ENCODE assay signal across 9 cellular contexts in genomic region chr2:127226520-127227263, GRCh38. TPM values are rescaled to one million over a fixed set of nuclear protein-coding genes. Genes with fewer than 3 reads are reported as not detected.
DNase-seq lines count a peak whose midpoint lies in the region; ATAC-seq and TF ChIP-seq lines count a peak whose summit lies in the region.
"Had no signal": no experiment of that assay in that cellular context is flagged by ENCODE, and none has a peak within 500 bp of the region (broad histone marks: within the 10 kb centered on the region; RNA-seq: fewer than 3 reads in every experiment).

No MANE protein-coding gene starts in this region.

- peaks cover 12% of the 10 kb centered on the region for H3K27me3 Mint-ChIP-seq in HFFc6 (ENCODE audit: insufficient read depth)
- H3K27me3 Mint-ChIP-seq in MCF 10A (ENCODE audit: insufficient read depth, unreplicated experiment) = no peaks in the 10 kb centered on the region

- no peak for TF ChIP-seq CTCF in GM13976 (IDR thresholded peaks at IDR 0.05; ENCODE audit: borderline replicate concordance, control extremely low read depth, extremely low read depth, insufficient read depth, missing control alignments)
- no peak for TF ChIP-seq CTCF in HFFc6 (IDR thresholded peaks at IDR 0.05)
- TF ChIP-seq CTCF in MCF 10A (IDR thresholded peaks at IDR 0.05; ENCODE audit: unreplicated experiment) = no peak
- no peak for TF ChIP-seq CTCF in parathyroid adenoma (IDR thresholded peaks at IDR 0.05)
- no peak for TF ChIP-seq CTCF in right atrium auricular region (IDR thresholded peaks at IDR 0.05)

- H3K9me3 ChIP-seq in parathyroid adenoma (ENCODE audit: control insufficient read depth, low read length) = no peaks in the 10 kb centered on the region
- peaks cover 0 to 12% of the 10 kb centered on the region in 2 donors for H3K9me3 ChIP-seq in right atrium auricular region

- H3K4me2 ChIP-seq in parathyroid adenoma (ENCODE audit: low read length) = peak overlapping the region; percentile 56

- H3K36me3 ChIP-seq in parathyroid adenoma (ENCODE audit: control insufficient read depth, insufficient read depth, low read length) (no peaks in the 10 kb centered on the region), right atrium auricular region (no peaks in the 10 kb centered on the region)

- H3K4me3 ChIP-seq in parathyroid adenoma (ENCODE audit: low read depth, low read length) = peak overlapping the region; percentile 3
- no peak overlapping the region for H3K4me3 ChIP-seq in right atrium auricular region

- intact Hi-C loops in MCF 10A (cut with micrococcal nuclease) = no loop called here

- in situ Hi-C loops in GM13976 (cut with MboI; ENCODE audit: low sequenced_read_pairs, unreplicated experiment) = no loop called here

- H2AFZ ChIP-seq in parathyroid adenoma = no peak overlapping the region

- H3K27ac Mint-ChIP-seq in HFFc6 = peak overlapping the region; percentile 71
- H3K27ac Mint-ChIP-seq in MCF 10A (ENCODE audit: low read depth, unreplicated experiment) = no peak overlapping the region

- no TSS peak for BruUV-seq in MCF 10A (replicated peaks; lab: Mats Ljungman, UMichigan)

- peaks cover 10% of the 10 kb centered on the region for H3K4me1 ChIP-seq in parathyroid adenoma
- no peaks in the 10 kb centered on the region for H3K4me1 ChIP-seq in right atrium auricular region

- DNase-seq in GM13976 (ENCODE audit: low spot score) (peak; percentile 74), HFFc6 (peak; percentile 93), NCI-H2107 (lab: John Stamatoyannopoulos, UW) (peak; percentile 29), MCF 10A (ENCODE audit: unreplicated experiment) (peak; percentile 90), right atrium auricular region (ENCODE audit: low spot score) (no peak), NCI-H1436 (lab: John Stamatoyannopoulos, UW) (no peak)

- no peaks in the 10 kb centered on the region for H3K79me2 ChIP-seq in parathyroid adenoma

- H3K9ac ChIP-seq in parathyroid adenoma = no peak overlapping the region

- H3K27me3 ChIP-seq in parathyroid adenoma (ENCODE audit: control insufficient read depth, insufficient read depth, low read length) (no peaks in the 10 kb centered on the region), right atrium auricular region (no peaks in the 10 kb centered on the region)

- ATAC-seq in GM19397 (IDR thresholded peaks at IDR 0.05; ENCODE audit: unreplicated experiment) = no peak

- H3K4me1 Mint-ChIP-seq in HFFc6 (ENCODE audit: low read depth) = peaks cover 34% of the 10 kb centered on the region
- H3K4me1 Mint-ChIP-seq in MCF 10A (ENCODE audit: insufficient read depth, unreplicated experiment) = peaks cover 6% of the 10 kb centered on the region

- no peak overlapping the region for H3K27ac ChIP-seq in parathyroid adenoma
- no peak overlapping the region for H3K27ac ChIP-seq in right atrium auricular region

- CTCF ChIA-PET in MCF 10A (lab: Yijun Ruan, JAX) = no interaction called here

- H3K36me3 Mint-ChIP-seq in HFFc6 (ENCODE audit: low read depth) (no peaks in the 10 kb centered on the region), MCF 10A (ENCODE audit: insufficient read depth, unreplicated experiment) (no peaks in the 10 kb centered on the region)

- POLR2A ChIA-PET in MCF 10A (lab: Yijun Ruan, JAX) = no interaction called here

- peak overlapping the region; percentile 80 for H3K4me3 Mint-ChIP-seq in HFFc6
- no peak overlapping the region for H3K4me3 Mint-ChIP-seq in MCF 10A (ENCODE audit: unreplicated experiment)

- H3K9me3 Mint-ChIP-seq in HFFc6 (no peaks in the 10 kb centered on the region), MCF 10A (ENCODE audit: unreplicated experiment) (no peaks in the 10 kb centered on the region)

RNA-seq across cellular contexts. Expression of gene CYP27C1, which starts 6.6 kb away (rescaled TPM):
- under 1 TPM; 0.09 to 0.17 (median 0.13) TPM for total RNA-seq in HFFc6 (2021; fragmentation: NEBNext Ultra II Directional; extraction: Animal tissue kit (Norgen Biotek cat#: 25700))
- 0.25 TPM in 1 of 2 replicates, not detected in the other for total RNA-seq in MCF 10A (2022)
- total RNA-seq in right atrium auricular region = under 1 TPM in 1 of 2 donors, not detected in 1; 0.24 TPM
- total RNA-seq: T-helper 2 cell treated with Interferon-gamma antibody and Interleukin-4, amounts not matched to agents 100 ng/mL and 5 ng/mL, for 36 hours had no signal

Comparison
In these comparisons a context has a peak if more than half of its experiments do, and no peak if none do; other contexts are left out.
1. DNase-seq: peak in GM13976 (single experiment), HFFc6 (single experiment), NCI-H2107 (single experiment) and MCF 10A (single experiment); none in right atrium auricular region (single experiment) and NCI-H1436 (single experiment).